ENCODE assay signal across 11 cellular contexts in the genomic region with DNA sequence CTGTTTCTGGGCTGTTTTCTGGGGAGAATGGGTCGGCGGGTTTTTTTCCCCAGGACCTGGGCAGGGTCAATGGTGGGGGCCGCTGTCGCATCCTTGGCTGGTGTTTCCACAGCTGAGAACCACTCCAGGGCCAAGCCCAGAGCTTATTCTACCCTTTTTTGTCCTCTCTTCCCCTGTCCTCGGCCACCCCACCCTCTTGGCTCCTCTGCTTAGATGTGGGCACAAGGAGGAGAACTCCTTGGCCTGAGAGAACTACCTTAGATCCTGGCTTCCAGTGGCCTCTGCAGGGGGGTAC. TPM values are rescaled to one million over a fixed set of nuclear protein-coding genes. Genes with fewer than 3 reads are reported as not detected.
DNase-seq lines count a peak whose midpoint lies in the region; ATAC-seq and TF ChIP-seq lines count a peak whose summit lies in the region.
"Had no signal": no experiment of that assay in that cellular context is flagged by ENCODE, and none has a peak within 500 bp of the region (broad histone marks: within the 10 kb centered on the region; RNA-seq: fewer than 3 reads in every experiment).

No MANE protein-coding gene starts in this region.

- H3K27me3 ChIP-seq in ascending aorta (no peaks in the 10 kb centered on the region), mucosa of rectum (ENCODE audit: control insufficient read depth in 2 of 2, insufficient read depth in 2 of 2, low read length in 2 of 2) (no peaks in the 10 kb centered on the region), thoracic aorta (replicated peaks; ENCODE audit: insufficient read depth) (no peaks in the 10 kb centered on the region)

- no peaks in the 10 kb centered on the region for H3K9me3 ChIP-seq in ascending aorta
- no peaks in the 10 kb centered on the region for H3K9me3 ChIP-seq in mucosa of rectum (ENCODE audit: control insufficient read depth in 2 of 2, low read length in 2 of 2)
- no peaks in the 10 kb centered on the region for H3K9me3 ChIP-seq in thoracic aorta

- H3K4me1 Mint-ChIP-seq in activated naive CD4-positive, alpha-beta T cell treated with anti-CD3 and anti-CD28 coated beads for 36 hours (ENCODE audit: low read depth) = peaks cover 72% of the 10 kb centered on the region

- H3K4me1 ChIP-seq in ascending aorta (peaks cover 3 to 20% of the 10 kb centered on the region in 2 donors), mucosa of rectum (ENCODE audit: control insufficient read depth in 2 of 2, insufficient read depth in 2 of 2, low read length in 2 of 2) (peaks cover 25 to 33% of the 10 kb centered on the region in 2 donors), thoracic aorta (ENCODE audit: control insufficient read depth in 1 of 2, low read depth in 2 of 2) (peaks cover 15 to 47% of the 10 kb centered on the region in 2 donors)

- peak overlapping the region; percentile 79 for H3K27ac Mint-ChIP-seq in activated naive CD4-positive, alpha-beta T cell treated with anti-CD3 and anti-CD28 coated beads for 36 hours

- TF ChIP-seq CTCF in ascending aorta (IDR thresholded peaks at IDR 0.05) (no peak), thoracic aorta (IDR thresholded peaks at IDR 0.05) (no peak)

- H3K4me3 Mint-ChIP-seq in activated naive CD4-positive, alpha-beta T cell treated with anti-CD3 and anti-CD28 coated beads for 36 hours = peak overlapping the region; percentile 59

- H3K9me3 Mint-ChIP-seq in activated naive CD4-positive, alpha-beta T cell treated with anti-CD3 and anti-CD28 coated beads for 36 hours = no peaks in the 10 kb centered on the region

- DNase-seq in activated naive CD4-positive, alpha-beta T cell treated with anti-CD3 and anti-CD28 coated beads for 36 hours = no peak
- DNase-seq in activated naive CD4-positive, alpha-beta T cell (lab: John Stamatoyannopoulos, UW) = no peak
- no peak for DNase-seq in ascending aorta (ENCODE audit: low spot score in 2 of 2)
- no peak for DNase-seq in thoracic aorta (ENCODE audit: low spot score)
- no peak for DNase-seq in middle frontal gyrus (ENCODE audit: extremely low spot score, low spot score)
- DNase-seq in HT-29 (ENCODE audit: low spot score) = no peak
- DNase-seq: activated CD8-positive, alpha-beta memory T cell treated with anti-CD3 and anti-CD28 coated beads, Interleukin-2, amount 50 U/mL, for 48 hours; dorsolateral prefrontal cortex; NCI-H510A had no signal

- no peak for ATAC-seq in thoracic aorta (ENCODE audit: insufficient number of reproducible peaks, low FRiP score, low read depth)
- ATAC-seq in GM19035 (IDR thresholded peaks at IDR 0.05; ENCODE audit: unreplicated experiment) = no peak

- peak overlapping the region; percentile 58 for H3K9ac ChIP-seq in mucosa of rectum (ENCODE audit: low read depth in 1 of 2, low read length in 2 of 2)

- H3K27me3 Mint-ChIP-seq in activated naive CD4-positive, alpha-beta T cell treated with anti-CD3 and anti-CD28 coated beads for 36 hours (ENCODE audit: low read depth) = no peaks in the 10 kb centered on the region

- no peaks in the 10 kb centered on the region for H3K36me3 Mint-ChIP-seq in activated naive CD4-positive, alpha-beta T cell treated with anti-CD3 and anti-CD28 coated beads for 36 hours (ENCODE audit: low read depth)

- H3K36me3 ChIP-seq in ascending aorta (no peaks in the 10 kb centered on the region), mucosa of rectum (ENCODE audit: control insufficient read depth in 2 of 2, insufficient read depth in 2 of 2, low read length in 2 of 2) (no peaks in the 10 kb centered on the region), thoracic aorta (no peaks in the 10 kb centered on the region)

- H3K4me3 ChIP-seq in ascending aorta (peak overlapping the region; percentile 47 to 62), mucosa of rectum (ENCODE audit: low read length in 2 of 2) (peak overlapping the region; percentile 60 to 69), thoracic aorta (peak overlapping the region; percentile 69)

- peak overlapping the region; percentile 16 to 50 for H3K27ac ChIP-seq in ascending aorta
- H3K27ac ChIP-seq in mucosa of rectum (ENCODE audit: low read depth in 2 of 2, low read length in 2 of 2) = peak overlapping the region; percentile 36 to 77
- peak overlapping the region; percentile 33 to 65 for H3K27ac ChIP-seq in thoracic aorta

- CTCF ChIA-PET in activated naive CD4-positive, alpha-beta T cell treated with anti-CD3 and anti-CD28 coated beads for 36 hours (lab: Charles Lee) = interaction anchor here (1.1 to 2.1 kb wide), 4 partner anchors 13 to 109 kb away, joined by 6 to 7 read pairs (median 6); no protein-coding TSS in a partner anchor

- intact Hi-C loops in activated naive CD4-positive, alpha-beta T cell treated with anti-CD3 and anti-CD28 coated beads for 36 hours (cut with micrococcal nuclease) = no loop called here
- intact Hi-C loops in ascending aorta (cut with DNase I) = loop anchor here (2.0 kb wide), 1 partner anchor 43 kb away; no protein-coding TSS in a partner anchor

RNA-seq across cellular contexts. Expression of a gene that starts 4.0 kb away (rescaled TPM):
- 1 to 10 TPM; 1.2 to 1.7 TPM for total RNA-seq in activated naive CD4-positive, alpha-beta T cell treated with anti-CD3 and anti-CD28 coated beads for 36 hours
- total RNA-seq in ascending aorta (3.8 TPM), thoracic aorta (10 to 100 TPM in 1 of 2 donors, 1 to 10 TPM in 1; 7.4 to 10.9 TPM)
- total RNA-seq in HT-29 (2014; rRNA removed; shearing (Covaris generic)) = not detected in 2 replicates

RNA-seq across cellular contexts. Expression of a gene that starts 16.3 kb away (rescaled TPM):
- 10 to 100 TPM; 29.6 to 30.3 TPM for total RNA-seq in activated naive CD4-positive, alpha-beta T cell treated with anti-CD3 and anti-CD28 coated beads for 36 hours
- total RNA-seq in ascending aorta (3.2 TPM), thoracic aorta (1 to 10 TPM; 3.3 to 4.6 TPM)
- 0.23 TPM in 1 of 2 replicates, not detected in the other for total RNA-seq in HT-29 (2014; rRNA removed; shearing (Covaris generic))

RNA-seq across cellular contexts. Expression of a gene that starts 44.5 kb away (rescaled TPM):
- 10 to 100 TPM; 70.8 to 71.9 TPM for total RNA-seq in activated naive CD4-positive, alpha-beta T cell treated with anti-CD3 and anti-CD28 coated beads for 36 hours
- total RNA-seq in ascending aorta = 33.2 TPM
- total RNA-seq in thoracic aorta = 10 to 100 TPM; 53.9 to 91.9 TPM
- 3.5 and 5.2 TPM in 2 replicates for total RNA-seq in HT-29 (2014; rRNA removed; shearing (Covaris generic))
